ENCODE assay signal across 10 cellular contexts in the genomic region with DNA sequence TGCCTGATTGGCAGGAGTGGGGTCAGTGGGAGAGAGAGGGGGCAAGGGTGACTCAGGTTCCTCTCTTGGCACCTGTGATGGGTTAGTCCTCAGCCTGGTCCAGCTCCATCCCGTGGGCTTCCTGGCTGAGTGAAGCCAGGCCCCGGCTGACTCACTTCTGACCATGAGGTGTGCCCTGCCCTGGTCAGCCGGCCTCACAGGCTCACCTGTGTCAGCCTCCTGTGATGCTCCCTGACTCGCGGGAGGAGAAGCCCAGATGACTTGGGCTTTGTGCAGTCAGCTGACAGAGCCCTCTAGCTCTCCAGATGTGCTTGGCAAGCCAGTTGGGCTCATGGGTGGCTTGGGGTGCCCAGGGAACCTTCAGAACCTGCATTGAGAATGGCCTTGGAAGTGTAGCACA. TPM values are rescaled to one million over a fixed set of nuclear protein-coding genes. Genes with fewer than 3 reads are reported as not detected.
A peak's percentile ranks its signal among the peaks of the same experiment; 100 is the strongest.
DNase-seq lines count a peak whose midpoint lies in the region; ATAC-seq and TF ChIP-seq lines count a peak whose summit lies in the region.
"Had no signal": no experiment of that assay in that cellular context is flagged by ENCODE, and none has a peak within 500 bp of the region (broad histone marks: within the 10 kb centered on the region; RNA-seq: fewer than 3 reads in every experiment).

No MANE protein-coding gene starts in this region.

- H3K18ac ChIP-seq in mesenchymal stem cell (ENCODE audit: low read depth in 1 of 2, low read length in 2 of 2): peak overlapping the region in 1 of 2 experiments; percentile 3

- H3K14ac ChIP-seq in mesenchymal stem cell (ENCODE audit: low read length in 2 of 2): no peak overlapping the region

- H3K4me3 ChIP-seq in Panc1 (ENCODE audit: low read depth in 2 of 2, low read length in 2 of 2): no peak overlapping the region
- no peak overlapping the region for H3K4me3 ChIP-seq in mesenchymal stem cell (ENCODE audit: insufficient read depth in 1 of 2, low read depth in 1 of 2, low read length in 2 of 2)
- no peak overlapping the region for H3K4me3 ChIP-seq in spleen

- no peak overlapping the region for H3K4me2 ChIP-seq in mesenchymal stem cell (ENCODE audit: low read length, poor library complexity, severe bottlenecking)
- H3K4me2 ChIP-seq: KMS-11 had no signal

- H4K8ac ChIP-seq in mesenchymal stem cell (ENCODE audit: low read length): peak overlapping the region; percentile 5

- no peaks in the 10 kb centered on the region for H3K36me3 ChIP-seq in Panc1 (ENCODE audit: control insufficient read depth, insufficient read depth, low read length)
- H3K36me3 ChIP-seq in mesenchymal stem cell (ENCODE audit: control insufficient read depth in 1 of 2, insufficient read depth in 2 of 2, low read depth in 1 of 2, low read length in 2 of 2): no peaks in the 10 kb centered on the region
- H3K36me3 ChIP-seq in spleen: no peaks in the 10 kb centered on the region

- no peak overlapping the region for H3K9ac ChIP-seq in mesenchymal stem cell (ENCODE audit: low read length)
- H3K9ac ChIP-seq: KMS-11 had no signal

- ATAC-seq in GM18517 (IDR thresholded peaks at IDR 0.05; ENCODE audit: unreplicated experiment): peak; percentile 10
- peak; percentile 5 for ATAC-seq in GM21619 (IDR thresholded peaks at IDR 0.05; ENCODE audit: unreplicated experiment)
- ATAC-seq in Panc1: peak; percentile 16; the same call in 1 of the 2 replicates
- no peak for ATAC-seq in GM21515 (IDR thresholded peaks at IDR 0.05; ENCODE audit: unreplicated experiment)

- POLR2A ChIA-PET in Panc1 (lab: Charles Lee): no interaction called here

- H3K4ac ChIP-seq in mesenchymal stem cell (ENCODE audit: low read depth in 1 of 2, low read length in 2 of 2): no peak overlapping the region

- no peak overlapping the region for H2BK15ac ChIP-seq in mesenchymal stem cell (ENCODE audit: low read depth, poor library complexity, severe bottlenecking)

- H3K9me3 ChIP-seq in Panc1 (ENCODE audit: control insufficient read depth, insufficient read depth, low read depth, low read length) (no peaks in the 10 kb centered on the region), mesenchymal stem cell (ENCODE audit: control insufficient read depth, low read length) (no peaks in the 10 kb centered on the region), spleen (no peaks in the 10 kb centered on the region)

- CTCF ChIA-PET in Panc1 (lab: Charles Lee): no interaction called here

- no peaks in the 10 kb centered on the region for H3K4me1 ChIP-seq in Panc1 (ENCODE audit: control insufficient read depth, insufficient read depth, low read length)
- peaks cover 29% of the 10 kb centered on the region for H3K4me1 ChIP-seq in mesenchymal stem cell (ENCODE audit: control insufficient read depth, insufficient read depth, low read depth, low read length)
- H3K4me1 ChIP-seq in spleen: peaks cover 4 to 15% (median 8%) of the 10 kb centered on the region in 6 donors

- in situ Hi-C loops in Panc1 (cut with HindIII; ENCODE audit: low pct_unique_long_range_greater_than_20kb, low sequenced_read_pairs): no loop called here

- peak overlapping the region in 1 of 2 experiments; percentile 21 for H2BK12ac ChIP-seq in mesenchymal stem cell (ENCODE audit: low read length in 2 of 2)

- no peak overlapping the region for H2BK5ac ChIP-seq in mesenchymal stem cell (ENCODE audit: low read depth, low read length, poor library complexity, severe bottlenecking)

- no peak overlapping the region for H4K91ac ChIP-seq in mesenchymal stem cell (ENCODE audit: low read length)

- H2AK5ac ChIP-seq in mesenchymal stem cell (ENCODE audit: low read length, severe bottlenecking): no peak overlapping the region

- H3K23ac ChIP-seq in mesenchymal stem cell (ENCODE audit: low read length in 2 of 2): no peak overlapping the region

- no peaks in the 10 kb centered on the region for H3K79me1 ChIP-seq in mesenchymal stem cell (replicated peaks; ENCODE audit: low read length, poor library complexity, severe bottlenecking)

- 86% methylated on average over 5 of the region's 5 CpGs for WGBS in mesenchymal stem cell
- WGBS in spleen, 5 donors: 92 to 98% (median 94%) methylated on average over 5 of the region's 5 CpGs

- H3K27me3 ChIP-seq in Panc1 (ENCODE audit: control insufficient read depth, insufficient read depth, low read length) (no peaks in the 10 kb centered on the region), mesenchymal stem cell (ENCODE audit: control insufficient read depth in 1 of 2, insufficient read depth in 1 of 2, low read length in 2 of 2) (no peaks in the 10 kb centered on the region), spleen (replicated peaks in 1 of 7) (no peaks in the 10 kb centered on the region)

- intact Hi-C loops in Panc1 (cut with micrococcal nuclease; ENCODE audit: unreplicated experiment): no loop called here
- intact Hi-C loops in spleen (cut with DNase I; ENCODE audit: low total_unique reads): no loop called here

- H2BK120ac ChIP-seq in mesenchymal stem cell (ENCODE audit: low read depth, low read length): no peak overlapping the region

- BruUV-seq in Panc1 (replicated peaks; lab: Mats Ljungman, UMichigan): no TSS peak

- TF ChIP-seq POLR2A in spleen (IDR thresholded peaks at IDR 0.05): no peak

- no peak for TF ChIP-seq CTCF in Panc1 (IDR thresholded peaks at IDR 0.05)
- no peak for TF ChIP-seq CTCF in spleen (IDR thresholded peaks at IDR 0.05 in 8 of 11, conservative IDR thresholded peaks at IDR 0.05 in 3 of 11)

- H3K27ac ChIP-seq in Panc1 (ENCODE audit: low read length) (no peak overlapping the region), mesenchymal stem cell (ENCODE audit: low read length, poor library complexity, severe bottlenecking) (no peak overlapping the region), substantia nigra (ENCODE audit: low read depth, low read length, poor library complexity, severe bottlenecking) (no peak overlapping the region), spleen (peak overlapping the region in 2 of 8 donors; percentile 21 to 67)
- H3K27ac ChIP-seq: KMS-11 had no signal

- DNase-seq in Panc1 (ENCODE audit: low read depth, low spot score) (no peak), mesenchymal stem cell (no peak), substantia nigra (lab: John Stamatoyannopoulos, UW) (no peak), spleen (no peak)
- DNase-seq: H9, mesendoderm had no signal

- no peak overlapping the region for H2AFZ ChIP-seq in mesenchymal stem cell (ENCODE audit: low read depth, low read length)

RNA-seq across cellular contexts. Expression of a gene that starts 16.0 kb away (rescaled TPM):
- total RNA-seq in Panc1 (2021; ENCODE audit: unreplicated experiment) (59.0 TPM), spleen (10 to 100 TPM; 65.0 to 99.3 (median 73.2) TPM)
- 60.3 TPM for polyA plus RNA-seq in Panc1 (2012; ENCODE audit: insufficient read length)
- polyA plus RNA-seq in mesenchymal stem cell (2013, experiment 1 of 2): 49.4 TPM
- 50.7 TPM for polyA plus RNA-seq in mesenchymal stem cell (2013, experiment 2 of 2)
- 10 to 100 TPM; 29.2 to 66.9 (median 33.5) TPM for polyA plus RNA-seq in spleen
